27 cellular contexts compared by ENCODE assay signal in the genomic region with DNA sequence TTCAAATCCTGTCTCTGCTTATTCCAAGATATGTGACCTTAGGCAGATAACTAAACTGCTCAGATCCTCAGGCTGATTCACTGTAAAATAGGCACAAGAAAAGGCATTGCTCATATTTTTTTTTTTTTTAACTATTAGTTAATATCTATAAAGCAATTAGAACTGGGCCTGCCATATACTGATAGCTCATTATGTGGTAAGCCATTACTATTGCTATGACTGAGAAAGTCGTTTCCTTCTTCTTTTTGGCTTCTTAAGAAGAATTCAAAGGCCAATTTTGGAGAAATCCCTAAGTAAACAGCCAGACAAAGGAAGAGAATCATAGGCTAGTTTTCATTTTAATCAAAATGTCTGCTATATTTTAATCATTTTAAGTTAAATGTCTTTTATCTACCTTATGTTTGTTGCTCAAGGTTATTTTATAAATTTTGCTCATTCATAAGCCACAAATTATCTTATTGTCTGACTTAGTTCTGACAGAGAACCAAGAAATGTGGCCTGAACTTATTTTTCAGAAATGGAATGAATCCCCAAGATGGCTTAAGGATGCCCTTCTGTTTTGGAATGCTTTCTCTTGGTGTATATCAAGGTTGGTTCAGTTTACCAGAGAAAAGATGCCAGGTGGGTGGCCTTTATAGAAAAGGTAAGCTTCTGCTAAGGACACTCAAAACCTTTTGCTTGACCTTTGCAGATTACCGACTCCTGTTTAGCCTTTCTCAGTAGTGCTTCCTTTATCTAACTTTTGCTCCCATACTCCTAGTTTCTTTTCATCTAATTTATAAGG.
"Had no signal": no experiment of that assay in that cellular context is flagged by ENCODE, and none has a peak within 500 bp of the region (broad histone marks: within the 10 kb centered on the region; RNA-seq: fewer than 3 reads in every experiment).

No MANE protein-coding gene starts in this region.

- H3K9ac ChIP-seq: neural progenitor cell had no signal

- H3K4me2 ChIP-seq: neural progenitor cell, smooth muscle cell had no signal

- H2AFZ ChIP-seq: neural progenitor cell had no signal

- H3K27me3 ChIP-seq: colonic mucosa, gastrocnemius medialis, neural progenitor cell, right atrium auricular region, testis, tibial artery had no signal

- FAIRE-seq: keratinocyte had no signal

- H3K36me3 ChIP-seq: colonic mucosa, gastrocnemius medialis, neural progenitor cell, prostate gland, right atrium auricular region, tibial artery had no signal

- ATAC-seq: esophagus mucosa; gastrocnemius medialis; left lobe of liver; naive thymus-derived CD4-positive, alpha-beta T cell; sciatic nerve; stimulated activated naive CD8-positive, alpha-beta T cell treated with anti-CD3 and anti-CD28 coated beads, Interleukin-15, Interleukin-2, amounts not matched to agents 100 U/mL and 50 U/mL, for 24 hours had no signal

- H3K4me1 ChIP-seq: colonic mucosa, gastrocnemius medialis, prostate gland, right atrium auricular region, testis, tibial artery had no signal

- DNase-seq: colonic mucosa; effector CD8-positive, alpha-beta T cell; endodermal cell; foreskin fibroblast; gastrocnemius medialis; head of caudate nucleus; mesenchymal stem cell; midbrain; naive thymus-derived CD4-positive, alpha-beta T cell; stimulated activated CD4-positive, alpha-beta T cell treated with anti-CD3 and anti-CD28 coated beads, Interleukin-12 subunit alpha, Interleukin-12 subunit beta, amount 100 ng/mL, for 4 hours; stimulated activated CD4-positive, alpha-beta T cell treated with anti-CD3 and anti-CD28 coated beads, Interleukin-1b, Interleukin-23, amount 100 ng/mL, for 48 hours; stimulated activated CD4-positive, alpha-beta T cell treated with anti-CD3 and anti-CD28 coated beads, Interleukin-4, amount 100 ng/mL, for 1 hour; stimulated activated CD8-positive, alpha-beta memory T cell treated with anti-CD3 and anti-CD28 coated beads, Interleukin-4, amount 100 ng/mL, for 48 hours; stimulated activated naive CD8-positive, alpha-beta T cell treated with anti-CD3 and anti-CD28 coated beads, Interleukin-15, Interleukin-2, amounts not matched to agents 100 U/mL and 50 U/mL, for 24 hours; substantia nigra; testis; tibial artery had no signal

- H3K9me3 ChIP-seq: gastrocnemius medialis, prostate gland, right atrium auricular region, testis, tibial artery had no signal

- H3K4me3 ChIP-seq: colonic mucosa, gastrocnemius medialis, lung, neural progenitor cell, prostate gland, right atrium auricular region, smooth muscle cell, testis, tibial artery had no signal

- H3K27ac ChIP-seq: colonic mucosa, epithelial cell of prostate, gastrocnemius medialis, neural progenitor cell, prostate gland, right atrium auricular region, testis, tibial artery had no signal
